16 cellular contexts compared by ENCODE assay signal in the genomic region with DNA sequence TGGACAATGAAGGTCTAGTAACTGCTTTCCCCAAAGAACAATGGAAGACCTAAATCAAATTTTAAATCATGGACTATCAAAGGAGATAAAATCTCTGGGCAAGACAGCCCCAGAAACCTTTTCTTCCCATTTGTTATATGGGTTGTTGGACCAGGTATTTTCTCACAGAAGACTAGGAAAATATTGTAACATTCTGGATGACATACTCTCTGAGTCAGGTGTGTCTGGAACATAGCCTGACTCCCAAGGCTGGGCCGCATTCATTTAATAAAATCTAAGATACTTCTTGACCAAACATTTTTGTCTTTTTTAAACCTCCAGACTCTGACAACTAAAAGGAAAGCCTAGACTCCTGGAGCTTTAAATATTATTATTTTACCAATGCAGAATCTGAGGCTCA.
DNase-seq lines count a peak whose midpoint lies in the region; ATAC-seq and TF ChIP-seq lines count a peak whose summit lies in the region.
"Had no signal": no experiment of that assay in that cellular context is flagged by ENCODE, and none has a peak within 500 bp of the region (broad histone marks: within the 10 kb centered on the region; RNA-seq: fewer than 3 reads in every experiment).

No MANE protein-coding gene starts in this region.

- ATAC-seq in RWPE2 (ENCODE audit: low read depth) (peak; percentile 51), esophagus mucosa (peak; percentile 40)
- ATAC-seq: GM23338 had no signal

- H3K36me3 ChIP-seq in RWPE2 (ENCODE audit: low read depth) (no peaks in the 10 kb centered on the region), stomach (no peaks in the 10 kb centered on the region)

- H3K4me3 ChIP-seq in RWPE2 (ENCODE audit: severe bottlenecking) (no peak overlapping the region), stomach (no peak overlapping the region)
- H3K4me3 ChIP-seq: GM23338 had no signal

- peaks cover 23% of the 10 kb centered on the region for H3K4me1 ChIP-seq in RWPE2 (ENCODE audit: insufficient read depth, poor library complexity, severe bottlenecking)
- H3K4me1 ChIP-seq in stomach = peaks cover 0 to 18% (median 8%) of the 10 kb centered on the region in 4 donors
- H3K4me1 ChIP-seq: Caco-2 had no signal

- H3K27ac ChIP-seq in RWPE2 (ENCODE audit: poor library complexity, severe bottlenecking) (peak overlapping the region; percentile 51), stomach (no peak overlapping the region), substantia nigra (ENCODE audit: low read depth, low read length, poor library complexity, severe bottlenecking) (no peak overlapping the region)
- H3K27ac ChIP-seq: C4-2B had no signal

- H3K27me3 ChIP-seq in RWPE2 (ENCODE audit: insufficient read depth, poor library complexity, severe bottlenecking) (no peaks in the 10 kb centered on the region), stomach (no peaks in the 10 kb centered on the region)

- TF ChIP-seq POLR2A in stomach (IDR thresholded peaks at IDR 0.05) = no peak

- 91 to 100% (median 96%) methylated on average over 1 of the region's 1 CpG for WGBS in stomach, 5 donors

- DNase-seq in RWPE2 (ENCODE audit: low spot score) (no peak), dedifferentiated amniotic fluid mesenchymal stem cell (ENCODE audit: extremely low spot score) (peak; percentile 1), stomach (no peak), glomerular visceral epithelial cell (ENCODE audit: extremely low spot score) (no peak), substantia nigra (lab: John Stamatoyannopoulos, UW) (no peak), DMS153 treated with DMSO at 0.1 percent for 48 hours (lab: John Stamatoyannopoulos, UW; ENCODE audit: unreplicated experiment) (no peak)
- DNase-seq: ACHN; Caco-2; CD4-positive, alpha-beta T cell; DMS79; GDM1; HCEC 1CT; IMR-90 had no signal

- no peak for TF ChIP-seq CTCF in RWPE2 (IDR thresholded peaks at IDR 0.05; ENCODE audit: poor library complexity, severe bottlenecking)
- no peak for TF ChIP-seq CTCF in stomach (IDR thresholded peaks at IDR 0.05)

- no peak for TF ChIP-seq EP300 in stomach (IDR thresholded peaks at IDR 0.05)

- intact Hi-C loops in stomach (cut with DNase I; ENCODE audit: low total_unique reads) = no loop called here

- no peaks in the 10 kb centered on the region for H3K9me3 ChIP-seq in RWPE2 (ENCODE audit: severe bottlenecking)
- H3K9me3 ChIP-seq in stomach = peaks cover 0 to 13% (median 4%) of the 10 kb centered on the region in 4 donors
- H3K9me3 ChIP-seq: Caco-2 had no signal
